In genomic region chr3:135991621-135992020, GRCh38 we compare ENCODE assay signal across 15 cellular contexts. TPM values are rescaled to one million over a fixed set of nuclear protein-coding genes. Genes with fewer than 3 reads are reported as not detected.
DNase-seq lines count a peak whose midpoint lies in the region; ATAC-seq, FAIRE-seq and TF ChIP-seq lines count a peak whose summit lies in the region.
"Had no signal": no experiment of that assay in that cellular context is flagged by ENCODE, and none has a peak within 500 bp of the region (broad histone marks: within the 10 kb centered on the region; RNA-seq: fewer than 3 reads in every experiment).

No MANE protein-coding gene starts in this region.

- no peaks in the 10 kb centered on the region for H3K9me3 Mint-ChIP-seq in osteocyte (ENCODE audit: unreplicated experiment)
- H3K9me3 Mint-ChIP-seq in activated T-cell treated with anti-CD3 and anti-CD28 coated beads, Interleukin-2, amount 50 U/mL, for 72 hours: no peaks in the 10 kb centered on the region
- H3K9me3 Mint-ChIP-seq: neural crest cell had no signal

- no peak for ATAC-seq in Right ventricle myocardium superior (ENCODE audit: poor library complexity)
- no peak for ATAC-seq in activated T-cell treated with anti-CD3 and anti-CD28 coated beads, Interleukin-2, amount 50 U/mL, for 72 hours (replicated peaks in 1 of 2)
- ATAC-seq: body of pancreas had no signal

- DNase-seq in AG04450 (ENCODE audit: low read depth, low spot score): no peak
- DNase-seq in NB4 (ENCODE audit: low read depth): peak; percentile 4
- peak; percentile 5 to 84 for DNase-seq in dermis microvascular lymphatic vessel endothelial cell (ENCODE audit: low read depth in 2 of 2)
- DNase-seq in osteocyte (ENCODE audit: extremely low spot score, unreplicated experiment): no peak
- DNase-seq in Right ventricle myocardium superior: no peak
- no peak for DNase-seq in kidney
- no peak for DNase-seq in activated T-cell treated with anti-CD3 and anti-CD28 coated beads, Interleukin-2, amount 50 U/mL, for 72 hours
- DNase-seq in midbrain (lab: John Stamatoyannopoulos, UW): no peak
- DNase-seq: activated gamma-delta T cell treated with Interleukin-2 at 50 U/mL for 16 hours, body of pancreas, dorsolateral prefrontal cortex, esophagus squamous epithelium, NCI-H526 treated with DMSO at 0.1 percent for 48 hours had no signal

- TF ChIP-seq POLR2A in NB4 (IDR thresholded peaks at IDR 0.05; ENCODE audit: extremely low read depth, insufficient read length): no peak

- H3K27ac Mint-ChIP-seq in osteocyte (ENCODE audit: unreplicated experiment): peak overlapping the region; percentile 78
- no peak overlapping the region for H3K27ac Mint-ChIP-seq in activated T-cell treated with anti-CD3 and anti-CD28 coated beads, Interleukin-2, amount 50 U/mL, for 72 hours

- FAIRE-seq in kidney (lab: Jason Lieb, UNC): no peak

- H3K4me3 ChIP-seq in AG04450 (ENCODE audit: low read depth, low read length) (no peak overlapping the region), NB4 (ENCODE audit: low read depth, low read length) (no peak overlapping the region), kidney (ENCODE audit: low read length in 2 of 2) (no peak overlapping the region)
- H3K4me3 ChIP-seq: body of pancreas, dorsolateral prefrontal cortex, esophagus squamous epithelium, hepatocyte had no signal

- intact Hi-C loops in Right ventricle myocardium superior (cut with DNase I): no loop called here
- intact Hi-C loops in kidney (cut with DNase I): no loop called here

- no peaks in the 10 kb centered on the region for H3K36me3 Mint-ChIP-seq in osteocyte (ENCODE audit: unreplicated experiment)
- H3K36me3 Mint-ChIP-seq in activated T-cell treated with anti-CD3 and anti-CD28 coated beads, Interleukin-2, amount 50 U/mL, for 72 hours (ENCODE audit: insufficient read depth in 2 of 2): no peaks in the 10 kb centered on the region

- H3K4me1 ChIP-seq in kidney (ENCODE audit: control insufficient read depth in 1 of 2, insufficient read depth in 1 of 2, low read depth in 1 of 2, low read length in 2 of 2): no peaks in the 10 kb centered on the region

- POLR2A ChIA-PET in AG04450 (lab: Yijun Ruan, JAX): interaction anchor here (0.7 kb wide), 1 partner anchor 205 kb away, joined by 5 read pairs; the partner anchor contains the start of gene MSL2

- no peak overlapping the region for H3K4me3 Mint-ChIP-seq in osteocyte (ENCODE audit: unreplicated experiment)
- H3K4me3 Mint-ChIP-seq in activated T-cell treated with anti-CD3 and anti-CD28 coated beads, Interleukin-2, amount 50 U/mL, for 72 hours: no peak overlapping the region
- H3K4me3 Mint-ChIP-seq: neural crest cell had no signal

- H3K4me1 Mint-ChIP-seq in osteocyte (ENCODE audit: unreplicated experiment): peaks cover 34% of the 10 kb centered on the region
- H3K4me1 Mint-ChIP-seq in activated T-cell treated with anti-CD3 and anti-CD28 coated beads, Interleukin-2, amount 50 U/mL, for 72 hours (ENCODE audit: low read depth): peaks cover 5% of the 10 kb centered on the region
- H3K4me1 Mint-ChIP-seq: neural crest cell had no signal

- no peak for TF ChIP-seq CTCF in AG04450 (IDR thresholded peaks at IDR 0.05; ENCODE audit: low read depth, low read length)
- no peak for TF ChIP-seq CTCF in NB4 (IDR thresholded peaks at IDR 0.05; ENCODE audit: low read depth, low read length)
- no peak for TF ChIP-seq CTCF in osteocyte (IDR thresholded peaks at IDR 0.05)
- TF ChIP-seq CTCF in kidney (IDR thresholded peaks at IDR 0.05; ENCODE audit: borderline replicate concordance, extremely low read depth, insufficient read depth): no peak

- no peaks in the 10 kb centered on the region for H3K9me3 ChIP-seq in AG04450 (ENCODE audit: control insufficient read depth, insufficient read depth, low read length)
- no peaks in the 10 kb centered on the region for H3K9me3 ChIP-seq in kidney (ENCODE audit: control insufficient read depth in 1 of 2, low read length in 2 of 2)
- H3K9me3 ChIP-seq: body of pancreas, esophagus squamous epithelium had no signal

- no peaks in the 10 kb centered on the region for H3K27me3 ChIP-seq in AG04450 (ENCODE audit: control insufficient read depth, insufficient read depth, low read length)
- H3K27me3 ChIP-seq: body of pancreas, dorsolateral prefrontal cortex, esophagus squamous epithelium, hepatocyte had no signal

- H3K27ac ChIP-seq in AG04450 (ENCODE audit: low read depth, low read length) (peak overlapping the region; percentile 81), kidney (ENCODE audit: low read depth in 2 of 2, low read length in 2 of 2) (no peak overlapping the region)
- H3K27ac ChIP-seq: body of pancreas, dorsolateral prefrontal cortex, esophagus squamous epithelium, hepatocyte had no signal

- H3K9ac ChIP-seq in kidney (ENCODE audit: low read length in 2 of 2): no peak overlapping the region

- H3K36me3 ChIP-seq in kidney (ENCODE audit: control insufficient read depth in 1 of 2, insufficient read depth in 2 of 2, low read length in 2 of 2): no peaks in the 10 kb centered on the region
- H3K36me3 ChIP-seq: esophagus squamous epithelium had no signal

- CTCF ChIA-PET in AG04450 (lab: Charles Lee): interaction anchor here (1.0 to 3.4 kb wide), 2 partner anchors 50 to 73 kb away, joined by 3 to 25 read pairs; no protein-coding TSS in a partner anchor

- H3K27me3 Mint-ChIP-seq in osteocyte (ENCODE audit: unreplicated experiment): no peaks in the 10 kb centered on the region
- H3K27me3 Mint-ChIP-seq in activated T-cell treated with anti-CD3 and anti-CD28 coated beads, Interleukin-2, amount 50 U/mL, for 72 hours (ENCODE audit: low read depth): peaks cover 11% of the 10 kb centered on the region

RNA-seq across cellular contexts. Expression of gene PPP2R3A, which starts 26.1 kb away (rescaled TPM):
- polyA plus RNA-seq in AG04450 (2011; rRNA removed) (19.8 and 26.6 TPM in 2 replicates), kidney (ENCODE audit: insufficient read depth, low read depth, low replicate concordance) (16.6 TPM)
- 34.1 and 52.2 TPM in 2 replicates for polyA minus RNA-seq in AG04450 (2011; rRNA and poly(A)+ RNA removed)
- total RNA-seq in dermis microvascular lymphatic vessel endothelial cell (4.5 and 4.6 TPM in 2 replicates), osteocyte (18.7 and 19.2 TPM in 2 replicates), Right ventricle myocardium superior (98.1 TPM), kidney (71.9 TPM)
- under 1 TPM; 0.49 to 0.53 TPM for total RNA-seq in activated T-cell treated with anti-CD3 and anti-CD28 coated beads, Interleukin-2, amount 50 U/mL, for 72 hours

Comparison
In these comparisons a context has a peak if more than half of its experiments do, and no peak if none do; other contexts are left out.
1. DNase-seq: peak in NB4 (single experiment) and dermis microvascular lymphatic vessel endothelial cell (2 of 2); none in AG04450 (single experiment), osteocyte (single experiment), Right ventricle myocardium superior (single experiment), kidney (single experiment), activated T-cell treated with anti-CD3 and anti-CD28 coated beads, Interleukin-2, amount 50 U/mL, for 72 hours (0 of 2) and midbrain (single experiment).